In the genomic region with DNA sequence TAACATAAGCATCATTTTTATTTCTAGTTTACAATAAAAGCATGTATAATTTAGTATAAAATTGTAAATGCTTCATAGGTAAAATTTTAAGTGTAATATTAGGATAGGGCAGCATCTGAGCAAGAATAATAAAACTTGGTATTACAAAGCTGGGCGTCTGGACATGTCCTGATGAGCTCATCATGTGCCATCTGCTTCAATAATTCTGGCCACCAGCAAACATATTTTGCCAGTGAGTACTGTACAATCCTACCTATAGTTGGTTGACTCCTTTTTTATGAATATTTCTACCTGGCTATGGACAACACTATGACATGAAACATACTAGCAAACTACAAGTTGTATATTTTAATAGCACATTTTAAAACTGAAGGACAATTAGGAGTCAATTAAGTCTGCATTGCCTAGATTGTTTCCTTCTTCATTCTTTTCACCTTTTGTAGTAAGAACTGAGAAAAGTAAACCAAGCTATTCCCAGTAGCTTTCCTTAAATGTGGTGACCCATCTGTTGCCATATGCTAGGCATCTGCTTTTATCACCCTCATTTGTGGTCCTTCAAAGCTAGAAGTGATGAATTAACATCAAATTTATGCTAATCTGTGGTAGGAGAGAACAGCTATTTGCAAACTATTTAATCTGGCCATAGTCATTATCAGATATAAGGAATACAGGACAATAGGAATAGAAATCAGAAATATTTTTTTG, we compare ENCODE assay signal across 20 cellular contexts. TPM values are rescaled to one million over a fixed set of nuclear protein-coding genes. Genes with fewer than 3 reads are reported as not detected.
A peak's percentile ranks its signal among the peaks of the same experiment; 100 is the strongest.
DNase-seq lines count a peak whose midpoint lies in the region; ATAC-seq and TF ChIP-seq lines count a peak whose summit lies in the region.
"Had no signal": no experiment of that assay in that cellular context is flagged by ENCODE, and none has a peak within 500 bp of the region (broad histone marks: within the 10 kb centered on the region; RNA-seq: fewer than 3 reads in every experiment).

No MANE protein-coding gene starts in this region.

- H3K9me3 ChIP-seq in WERI-Rb-1 (ENCODE audit: severe bottlenecking) (no peaks in the 10 kb centered on the region), esophagus squamous epithelium (no peaks in the 10 kb centered on the region), body of pancreas (peaks cover 0 to 4% (median 0%) of the 10 kb centered on the region in 3 donors)
- H3K9me3 ChIP-seq: neutrophil had no signal

- TF ChIP-seq CTCF in WERI-Rb-1 (IDR thresholded peaks at IDR 0.05; ENCODE audit: low read depth, low read length) (no peak), glutamatergic neuron (IDR thresholded peaks at IDR 0.05; ENCODE audit: partially characterized antibody, unreplicated experiment) (no peak), esophagus squamous epithelium (IDR thresholded peaks at IDR 0.05) (no peak), body of pancreas (IDR thresholded peaks at IDR 0.05) (no peak)

- CTCF ChIA-PET in activated naive CD4-positive, alpha-beta T cell treated with anti-CD3 and anti-CD28 coated beads for 36 hours (lab: Charles Lee) = no interaction called here

- ATAC-seq in body of pancreas = no peak
- ATAC-seq: GM23338 had no signal

- H3K9me3 Mint-ChIP-seq in glutamatergic neuron (ENCODE audit: unreplicated experiment) = peaks cover 16% of the 10 kb centered on the region
- peaks cover 2% of the 10 kb centered on the region for H3K9me3 Mint-ChIP-seq in activated naive CD4-positive, alpha-beta T cell treated with anti-CD3 and anti-CD28 coated beads for 36 hours
- H3K9me3 Mint-ChIP-seq: activated CD4-positive, alpha-beta T cell treated with anti-CD3 and anti-CD28 coated beads, Interleukin-2, amount 10 ng/mL, durations not matched to agents 7 days and 5 days; GM23338 had no signal

- WGBS in esophagus squamous epithelium, 2 donors = 27 to 35% methylated on average over 1 of the region's 1 CpG
- WGBS in body of pancreas, 2 donors = 83 to 85% methylated on average over 1 of the region's 1 CpG

- DNase-seq in ELR (ENCODE audit: low read depth) (peak; percentile 53), NCI-H1694 treated with DMSO at 0.1 percent for 48 hours (lab: John Stamatoyannopoulos, UW) (peak; percentile 98), WERI-Rb-1 (peak; percentile 38), glutamatergic neuron (peak; percentile 29), esophagus squamous epithelium (lab: John Stamatoyannopoulos, UW) (no peak), hepatic stellate cell (ENCODE audit: low spot score) (no peak), body of pancreas (no peak)
- DNase-seq in activated naive CD4-positive, alpha-beta T cell treated with anti-CD3 and anti-CD28 coated beads for 36 hours = no peak
- DNase-seq: activated CD4-positive, alpha-beta T cell treated with anti-CD3 and anti-CD28 coated beads, Interleukin-2, amount 10 ng/mL, durations not matched to agents 7 days and 5 days; activated naive CD4-positive, alpha-beta T cell treated with anti-CD3 and anti-CD28 coated beads, Interleukin-2, amount 50 U/mL, for 16 hours; activated T-cell treated with anti-CD3 and anti-CD28 coated beads for 4 hours; hippocampal formation; retina; stimulated activated naive CD4-positive, alpha-beta T cell treated with Interleukin-2 at 50 U/mL for 16 hours; trophoblast cell had no signal

- peaks cover 20% of the 10 kb centered on the region for H3K36me3 Mint-ChIP-seq in glutamatergic neuron (ENCODE audit: unreplicated experiment)
- no peaks in the 10 kb centered on the region for H3K36me3 Mint-ChIP-seq in activated naive CD4-positive, alpha-beta T cell treated with anti-CD3 and anti-CD28 coated beads for 36 hours (ENCODE audit: low read depth)
- H3K36me3 Mint-ChIP-seq: IgD-negative memory B cell had no signal

- H3K4me3 ChIP-seq in WERI-Rb-1 (ENCODE audit: low read depth, low read length) (no peak overlapping the region), esophagus squamous epithelium (no peak overlapping the region), body of pancreas (no peak overlapping the region)
- H3K4me3 ChIP-seq: dorsolateral prefrontal cortex, GM23338 had no signal

- peak overlapping the region; percentile 72 for H3K4me3 Mint-ChIP-seq in glutamatergic neuron (ENCODE audit: unreplicated experiment)
- H3K4me3 Mint-ChIP-seq in activated naive CD4-positive, alpha-beta T cell treated with anti-CD3 and anti-CD28 coated beads for 36 hours = no peak overlapping the region
- H3K4me3 Mint-ChIP-seq: activated CD4-positive, alpha-beta T cell treated with anti-CD3 and anti-CD28 coated beads, Interleukin-2, amount 10 ng/mL, durations not matched to agents 7 days and 5 days; GM23338; IgD-negative memory B cell had no signal

- no peaks in the 10 kb centered on the region for H3K27me3 ChIP-seq in WERI-Rb-1 (ENCODE audit: insufficient read depth, low read depth, severe bottlenecking)
- no peaks in the 10 kb centered on the region for H3K27me3 ChIP-seq in esophagus squamous epithelium
- H3K27me3 ChIP-seq in body of pancreas = no peaks in the 10 kb centered on the region
- H3K27me3 ChIP-seq: dorsolateral prefrontal cortex, neutrophil had no signal

- peak overlapping the region; percentile 98 for H3K27ac Mint-ChIP-seq in glutamatergic neuron (ENCODE audit: unreplicated experiment)
- no peak overlapping the region for H3K27ac Mint-ChIP-seq in activated naive CD4-positive, alpha-beta T cell treated with anti-CD3 and anti-CD28 coated beads for 36 hours
- H3K27ac Mint-ChIP-seq: activated CD4-positive, alpha-beta T cell treated with anti-CD3 and anti-CD28 coated beads, Interleukin-2, amount 10 ng/mL, durations not matched to agents 7 days and 5 days; GM23338; IgD-negative memory B cell had no signal

- H3K4me1 ChIP-seq in esophagus squamous epithelium (peaks cover 0 to 6% (median 0%) of the 10 kb centered on the region in 3 donors), body of pancreas (peaks cover 27% of the 10 kb centered on the region)

- H3K4me1 Mint-ChIP-seq in glutamatergic neuron (ENCODE audit: low read depth, unreplicated experiment) = peaks cover 56% of the 10 kb centered on the region
- no peaks in the 10 kb centered on the region for H3K4me1 Mint-ChIP-seq in activated naive CD4-positive, alpha-beta T cell treated with anti-CD3 and anti-CD28 coated beads for 36 hours (ENCODE audit: low read depth)
- H3K4me1 Mint-ChIP-seq: activated CD4-positive, alpha-beta T cell treated with anti-CD3 and anti-CD28 coated beads, Interleukin-2, amount 10 ng/mL, durations not matched to agents 7 days and 5 days; GM23338; IgD-negative memory B cell had no signal

- H3K27ac ChIP-seq in WERI-Rb-1 = peak overlapping the region; percentile 70
- no peak overlapping the region for H3K27ac ChIP-seq in esophagus squamous epithelium
- no peak overlapping the region for H3K27ac ChIP-seq in body of pancreas
- H3K27ac ChIP-seq: neutrophil had no signal

- TF ChIP-seq POLR2A in esophagus squamous epithelium (IDR thresholded peaks at IDR 0.05) (no peak), body of pancreas (IDR thresholded peaks at IDR 0.05) (no peak)

- intact Hi-C loops in esophagus squamous epithelium (cut with DNase I) = no loop called here
- intact Hi-C loops in body of pancreas (cut with DNase I) = no loop called here
- intact Hi-C loops in activated naive CD4-positive, alpha-beta T cell treated with anti-CD3 and anti-CD28 coated beads for 36 hours (cut with micrococcal nuclease) = no loop called here

- no peaks in the 10 kb centered on the region for H3K36me3 ChIP-seq in WERI-Rb-1
- H3K36me3 ChIP-seq in esophagus squamous epithelium = no peaks in the 10 kb centered on the region
- no peaks in the 10 kb centered on the region for H3K36me3 ChIP-seq in body of pancreas (replicated peaks in 1 of 2; ENCODE audit: insufficient read depth in 1 of 2, low read depth in 2 of 2)
- H3K36me3 ChIP-seq: neutrophil had no signal

- peaks cover 10% of the 10 kb centered on the region for H3K27me3 Mint-ChIP-seq in glutamatergic neuron (ENCODE audit: unreplicated experiment)
- no peaks in the 10 kb centered on the region for H3K27me3 Mint-ChIP-seq in activated naive CD4-positive, alpha-beta T cell treated with anti-CD3 and anti-CD28 coated beads for 36 hours (ENCODE audit: low read depth)
- H3K27me3 Mint-ChIP-seq: activated CD4-positive, alpha-beta T cell treated with anti-CD3 and anti-CD28 coated beads, Interleukin-2, amount 10 ng/mL, durations not matched to agents 7 days and 5 days; IgD-negative memory B cell had no signal

RNA-seq across cellular contexts. Expression of a gene that starts 23.4 kb away (rescaled TPM):
- total RNA-seq in glutamatergic neuron (ENCODE audit: unreplicated experiment) (25.6 TPM), esophagus squamous epithelium (1 to 10 TPM in 3 of 4 donors, under 1 TPM in 1; 0.75 to 8.0 (median 3.9) TPM), body of pancreas (10 to 100 TPM; 12.2 to 20.2 TPM)
- total RNA-seq in activated naive CD4-positive, alpha-beta T cell treated with anti-CD3 and anti-CD28 coated beads for 36 hours = not detected
- total RNA-seq: activated CD4-positive, alpha-beta T cell treated with anti-CD3 and anti-CD28 coated beads, Interleukin-2, amount 10 ng/mL, durations not matched to agents 7 days and 5 days; OCI-LY7 had no signal

Comparison
In these comparisons a context has a peak if more than half of its experiments do, and no peak if none do; other contexts are left out.
1. DNase-seq: peak in ELR (single experiment), NCI-H1694 treated with DMSO at 0.1 percent for 48 hours (single experiment), WERI-Rb-1 (single experiment) and glutamatergic neuron (single experiment); none in esophagus squamous epithelium (single experiment), hepatic stellate cell (single experiment), body of pancreas (0 of 4) and activated naive CD4-positive, alpha-beta T cell treated with anti-CD3 and anti-CD28 coated beads for 36 hours (single experiment).